Comparison of ENCODE assay signal across 9 cellular contexts in genomic region chr12:3752096-3752709, GRCh38. TPM values are rescaled to one million over a fixed set of nuclear protein-coding genes. Genes with fewer than 3 reads are reported as not detected.
DNase-seq lines count a peak whose midpoint lies in the region; ATAC-seq lines count a peak whose summit lies in the region.
"Had no signal": no experiment of that assay in that cellular context is flagged by ENCODE, and none has a peak within 500 bp of the region (broad histone marks: within the 10 kb centered on the region; RNA-seq: fewer than 3 reads in every experiment).

No MANE protein-coding gene starts in this region.

- no peaks in the 10 kb centered on the region for H3K9me3 ChIP-seq in iPS-18a (ENCODE audit: control insufficient read depth, low read depth, low read length)

- peaks cover 5% of the 10 kb centered on the region for H3K4me1 ChIP-seq in iPS-18a (ENCODE audit: control insufficient read depth, low read depth, low read length)

- DNase-seq in DMS 273 (lab: John Stamatoyannopoulos, UW; ENCODE audit: unreplicated experiment) (peak; percentile 48), DMS 273 treated with DMSO at 0.1 percent for 48 hours (lab: John Stamatoyannopoulos, UW) (no peak), OCI-M1 (lab: John Stamatoyannopoulos, UW) (peak; percentile 62), activated gamma-delta T cell treated with Interleukin-2 at 50 U/mL for 16 hours (peak; percentile 64), cerebellum (ENCODE audit: low spot score) (no peak)
- peak; percentile 41 to 49 for DNase-seq in stimulated activated CD4-positive, alpha-beta T cell treated with anti-CD3 and anti-CD28 coated beads, Interleukin-15, amount 100 ng/mL, for 48 hours (ENCODE audit: low read depth in 2 of 2)

- H3K9ac ChIP-seq in iPS-18a (ENCODE audit: low read length) = no peak overlapping the region

- no peaks in the 10 kb centered on the region for H3K36me3 ChIP-seq in iPS-18a (ENCODE audit: control insufficient read depth, low read depth, low read length)

- peak overlapping the region; percentile 32 for H3K4me3 ChIP-seq in iPS-18a (ENCODE audit: low read length)

- H3K27ac ChIP-seq in iPS-18a (ENCODE audit: low read length) = no peak overlapping the region
- H3K27ac ChIP-seq: 22Rv1 had no signal

- peak; percentile 57 for ATAC-seq in HG02973 (IDR thresholded peaks at IDR 0.05; ENCODE audit: unreplicated experiment)

- H3K27me3 ChIP-seq in iPS-18a (ENCODE audit: control insufficient read depth, insufficient read depth, low read length) = peaks cover 21% of the 10 kb centered on the region

RNA-seq across cellular contexts. Expression of gene CRACR2A, which starts 0.7 kb away (rescaled TPM):
- total RNA-seq in cerebellum = 5.4 TPM

Comparison
In these comparisons a context has a peak if more than half of its experiments do, and no peak if none do; other contexts are left out.
1. DNase-seq: peak in DMS 273 (single experiment), OCI-M1 (single experiment), activated gamma-delta T cell treated with Interleukin-2 at 50 U/mL for 16 hours (single experiment) and stimulated activated CD4-positive, alpha-beta T cell treated with anti-CD3 and anti-CD28 coated beads, Interleukin-15, amount 100 ng/mL, for 48 hours (2 of 2); none in DMS 273 treated with DMSO at 0.1 percent for 48 hours (single experiment) and cerebellum (single experiment).